7 cellular contexts compared by ENCODE assay signal in the genomic region with DNA sequence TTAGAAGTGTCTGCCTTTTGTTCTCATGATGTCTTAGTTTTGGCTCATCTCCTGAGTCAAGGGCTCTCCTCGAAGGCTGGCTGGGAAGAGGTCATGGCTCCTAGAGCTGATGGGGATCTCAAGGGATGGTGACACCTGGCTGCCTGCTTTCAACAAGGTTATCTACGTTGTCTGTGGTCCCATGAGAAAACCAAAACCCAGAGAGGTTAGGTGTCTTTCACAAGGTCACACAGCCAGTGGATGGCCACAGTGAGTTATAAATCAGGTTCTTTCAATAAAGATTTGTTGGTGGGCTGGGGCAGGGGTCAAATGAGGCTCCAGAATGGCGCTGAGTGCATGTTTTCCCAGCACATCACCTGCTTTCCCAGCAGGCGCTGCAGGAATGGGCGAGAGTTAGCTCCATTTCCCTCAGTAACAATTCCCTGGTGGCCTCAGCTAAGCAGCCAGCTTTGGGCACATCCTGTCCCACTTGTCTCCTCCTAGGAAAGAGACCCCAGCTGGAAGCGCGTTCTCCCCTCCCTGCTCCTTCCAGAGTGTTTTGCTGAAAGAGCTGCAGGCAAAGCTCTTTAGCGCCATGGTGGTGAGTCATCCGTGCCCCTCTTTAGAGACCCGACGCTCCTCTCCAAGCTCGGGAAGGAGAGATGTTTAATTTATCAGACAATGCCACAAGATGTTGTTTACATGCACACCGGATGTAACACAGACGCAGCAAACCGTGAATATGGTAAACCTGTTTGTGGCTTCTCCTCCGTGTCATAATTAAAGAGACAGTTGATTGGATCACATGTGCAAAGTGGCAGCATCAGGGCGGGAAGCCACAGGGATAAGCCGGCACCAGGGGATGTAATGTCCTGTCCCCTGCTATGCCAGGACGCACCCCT.
DNase-seq lines count a peak whose midpoint lies in the region; ATAC-seq and TF ChIP-seq lines count a peak whose summit lies in the region.

No MANE protein-coding gene starts in this region.

- peaks cover 33% of the 10 kb centered on the region for H3K4me1 Mint-ChIP-seq in GM23338

- peaks cover 16% of the 10 kb centered on the region for H3K27me3 Mint-ChIP-seq in GM23338 (ENCODE audit: insufficient read depth, low read depth, poor library complexity)

- H4K20me1 ChIP-seq in GM23338 (replicated peaks; ENCODE audit: insufficient read depth) = no peaks in the 10 kb centered on the region
- H4K20me1 ChIP-seq in neural cell (ENCODE audit: insufficient read depth) = no peaks in the 10 kb centered on the region

- H3K4me2 ChIP-seq in GM23338 (no peak overlapping the region), neural cell (ENCODE audit: low read length) (no peak overlapping the region)

- no peaks in the 10 kb centered on the region for H3K27me3 ChIP-seq in GM23338 (ENCODE audit: insufficient read depth)
- H3K27me3 ChIP-seq in neural cell (ENCODE audit: insufficient read depth, low read depth, low read length) = no peaks in the 10 kb centered on the region

- H3K4me1 ChIP-seq in GM23338 (ENCODE audit: insufficient read depth) = 0 out of 2 replicates have a peak, but pooled peaks cover 9% of the 10 kb centered on the region

- peaks cover 7% of the 10 kb centered on the region; the same call in 1 of the 2 replicates for H3K9me2 ChIP-seq in GM23338 (ENCODE audit: insufficient read depth)
- H3K9me2 ChIP-seq in neural cell (ENCODE audit: insufficient read depth, low read length) = no peaks in the 10 kb centered on the region

- no peaks in the 10 kb centered on the region for H3K79me2 ChIP-seq in GM23338 (replicated peaks; ENCODE audit: insufficient read depth)
- H3K79me2 ChIP-seq in neural cell (replicated peaks; ENCODE audit: insufficient read depth, low read length) = no peaks in the 10 kb centered on the region

- H3K36me3 ChIP-seq in GM23338 (ENCODE audit: insufficient read depth) (no peaks in the 10 kb centered on the region), neural cell (ENCODE audit: insufficient read depth, low read length) (no peaks in the 10 kb centered on the region)

- H3K27ac ChIP-seq in GM23338 (ENCODE audit: low read depth) (no peak overlapping the region), neural cell (ENCODE audit: low read length) (no peak overlapping the region)

- TF ChIP-seq RAD21 in neural cell (conservative IDR thresholded peaks at IDR 0.05) = peak; percentile 24

- TF ChIP-seq CTCF in GM23338 (conservative IDR thresholded peaks at IDR 0.05; ENCODE audit: low read depth in 2 of 2) = peak in 1 of 2 experiments; percentile 13; a peak in 1 of 4 replicates
- peak; percentile 38 for TF ChIP-seq CTCF in neural cell (IDR thresholded peaks at IDR 0.05; ENCODE audit: poor library complexity, severe bottlenecking)

- H3K4me3 ChIP-seq in GM23338 = no peak overlapping the region
- H3K4me3 ChIP-seq in neural cell (ENCODE audit: low read length) = no peak overlapping the region

- no peaks in the 10 kb centered on the region for H3K9me3 Mint-ChIP-seq in GM23338

- H3K9ac ChIP-seq in neural cell (ENCODE audit: low read length) = no peak overlapping the region

- no peak overlapping the region for H3K4me3 Mint-ChIP-seq in GM23338

- H3F3A ChIP-seq in GM23338 (replicated peaks; ENCODE audit: low read depth) (no peaks in the 10 kb centered on the region), neural cell (ENCODE audit: insufficient read depth, low read length, poor library complexity, severe bottlenecking) (no peaks in the 10 kb centered on the region)

- H3K27ac Mint-ChIP-seq in GM23338 = no peak overlapping the region; the same call in 1 of the 2 replicates

- DNase-seq in GM23338 (ENCODE audit: low spot score) (peak; percentile 62), NCI-H2107 (lab: John Stamatoyannopoulos, UW) (peak; percentile 55), activated T-helper 1 cell treated with Interleukin-2 at 50 U/mL for 16 hours (ENCODE audit: low read depth) (peak; percentile 1), SK-N-DZ (ENCODE audit: low spot score) (no peak)
- DNase-seq in stimulated activated CD4-positive, alpha-beta T cell treated with anti-CD3 and anti-CD28 coated beads, Interleukin-4, amount 100 ng/mL, for 4 hours = no peak

- peak; percentile 50 for ATAC-seq in GM23338
- ATAC-seq in GM21390 (IDR thresholded peaks at IDR 0.05; ENCODE audit: unreplicated experiment) = no peak

- no peaks in the 10 kb centered on the region for H3K9me3 ChIP-seq in neural cell (ENCODE audit: low read length)

- no peak for TF ChIP-seq EP300 in neural cell (conservative IDR thresholded peaks at IDR 0.05; ENCODE audit: poor library complexity, severe bottlenecking)

- H2AFZ ChIP-seq in GM23338 = no peak overlapping the region
- H2AFZ ChIP-seq in neural cell (ENCODE audit: low read depth, low read length) = no peak overlapping the region

- H3K36me3 Mint-ChIP-seq in GM23338 (ENCODE audit: low read depth) = no peaks in the 10 kb centered on the region

TF ChIP-seq in GM23338, 12 proteins besides CTCF, POLR2A, EP300 and RAD21 (continues in another document):
- no peak for TF ChIP-seq ZNF331 (CRISPR knock-in tag; IDR thresholded peaks at IDR 0.05; ENCODE audit: low read depth)
- no peak for TF ChIP-seq ETS1 (IDR thresholded peaks at IDR 0.05)

TF ChIP-seq in neural cell, 6 proteins besides CTCF, POLR2A, EP300 and RAD21:
- TF ChIP-seq SMC3 (conservative IDR thresholded peaks at IDR 0.05; ENCODE audit: poor library complexity) (no peak), EZH2 (IDR thresholded peaks at IDR 0.05; ENCODE audit: borderline replicate concordance, insufficient read depth, low read length, poor library complexity, severe bottlenecking) (no peak), POLR2AphosphoS5 (IDR thresholded peaks at IDR 0.05) (no peak), TAF1 (IDR thresholded peaks at IDR 0.05; ENCODE audit: low read depth) (no peak), MXI1 (conservative IDR thresholded peaks at IDR 0.05; ENCODE audit: poor library complexity, severe bottlenecking) (no peak)
- TF ChIP-seq, protein P1, sequence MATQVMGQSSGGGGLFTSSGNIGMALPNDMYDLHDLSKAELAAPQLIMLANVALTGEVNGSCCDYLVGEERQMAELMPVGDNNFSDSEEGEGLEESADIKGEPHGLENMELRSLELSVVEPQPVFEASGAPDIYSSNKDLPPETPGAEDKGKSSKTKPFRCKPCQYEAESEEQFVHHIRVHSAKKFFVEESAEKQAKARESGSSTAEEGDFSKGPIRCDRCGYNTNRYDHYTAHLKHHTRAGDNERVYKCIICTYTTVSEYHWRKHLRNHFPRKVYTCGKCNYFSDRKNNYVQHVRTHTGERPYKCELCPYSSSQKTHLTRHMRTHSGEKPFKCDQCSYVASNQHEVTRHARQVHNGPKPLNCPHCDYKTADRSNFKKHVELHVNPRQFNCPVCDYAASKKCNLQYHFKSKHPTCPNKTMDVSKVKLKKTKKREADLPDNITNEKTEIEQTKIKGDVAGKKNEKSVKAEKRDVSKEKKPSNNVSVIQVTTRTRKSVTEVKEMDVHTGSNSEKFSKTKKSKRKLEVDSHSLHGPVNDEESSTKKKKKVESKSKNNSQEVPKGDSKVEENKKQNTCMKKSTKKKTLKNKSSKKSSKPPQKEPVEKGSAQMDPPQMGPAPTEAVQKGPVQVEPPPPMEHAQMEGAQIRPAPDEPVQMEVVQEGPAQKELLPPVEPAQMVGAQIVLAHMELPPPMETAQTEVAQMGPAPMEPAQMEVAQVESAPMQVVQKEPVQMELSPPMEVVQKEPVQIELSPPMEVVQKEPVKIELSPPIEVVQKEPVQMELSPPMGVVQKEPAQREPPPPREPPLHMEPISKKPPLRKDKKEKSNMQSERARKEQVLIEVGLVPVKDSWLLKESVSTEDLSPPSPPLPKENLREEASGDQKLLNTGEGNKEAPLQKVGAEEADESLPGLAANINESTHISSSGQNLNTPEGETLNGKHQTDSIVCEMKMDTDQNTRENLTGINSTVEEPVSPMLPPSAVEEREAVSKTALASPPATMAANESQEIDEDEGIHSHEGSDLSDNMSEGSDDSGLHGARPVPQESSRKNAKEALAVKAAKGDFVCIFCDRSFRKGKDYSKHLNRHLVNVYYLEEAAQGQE (IDR thresholded peaks at IDR 0.05; ENCODE audit: borderline replicate concordance) = no peak
TF ChIP-seq in neural cell: peak in this region for 0.

Comparison
In these comparisons a context has a peak if more than half of its experiments do, and no peak if none do; other contexts are left out.
1. DNase-seq: peak in GM23338 (single experiment), NCI-H2107 (single experiment) and activated T-helper 1 cell treated with Interleukin-2 at 50 U/mL for 16 hours (single experiment); none in stimulated activated CD4-positive, alpha-beta T cell treated with anti-CD3 and anti-CD28 coated beads, Interleukin-4, amount 100 ng/mL, for 4 hours (0 of 2) and SK-N-DZ (single experiment).